17 cellular contexts compared by ENCODE assay signal in genomic region chr2:98896944-98897343, GRCh38. TPM values are rescaled to one million over a fixed set of nuclear protein-coding genes. Genes with fewer than 3 reads are reported as not detected.
DNase-seq lines count a peak whose midpoint lies in the region; ATAC-seq and TF ChIP-seq lines count a peak whose summit lies in the region.
"Had no signal": no experiment of that assay in that cellular context is flagged by ENCODE, and none has a peak within 500 bp of the region (broad histone marks: within the 10 kb centered on the region; RNA-seq: fewer than 3 reads in every experiment).

No MANE protein-coding gene starts in this region.

- H3K36me3 ChIP-seq in endodermal cell (ENCODE audit: control insufficient read depth, insufficient read depth, low read length): no peaks in the 10 kb centered on the region
- H3K36me3 ChIP-seq: HAP-1 had no signal

- no peaks in the 10 kb centered on the region for H3K9me3 ChIP-seq in endodermal cell (ENCODE audit: control insufficient read depth, low read length)
- H3K9me3 ChIP-seq: A549, Caco-2, HAP-1 had no signal

- peak overlapping the region; percentile 62 for H3K27ac ChIP-seq in angular gyrus (ENCODE audit: low read depth, low read length)
- no peak overlapping the region for H3K27ac ChIP-seq in endodermal cell (ENCODE audit: low read depth, low read length)
- H3K27ac ChIP-seq: A549 had no signal

- H3K4me1 Mint-ChIP-seq in endodermal cell (no peaks in the 10 kb centered on the region), nephron (peaks cover 41% of the 10 kb centered on the region)
- H3K4me1 Mint-ChIP-seq: CD8-positive, alpha-beta memory T cell had no signal

- H3K9me3 Mint-ChIP-seq in endodermal cell (no peaks in the 10 kb centered on the region), nephron (peaks cover 3% of the 10 kb centered on the region)
- H3K9me3 Mint-ChIP-seq: CD14-positive monocyte; CD8-positive, alpha-beta memory T cell had no signal

- ATAC-seq in esophagus mucosa (no peak), HG03108 (IDR thresholded peaks at IDR 0.05; ENCODE audit: unreplicated experiment) (no peak)
- ATAC-seq: A549 had no signal

- DNase-seq in endodermal cell: peak; percentile 17
- peak; percentile 62 for DNase-seq in superior temporal gyrus (ENCODE audit: extremely low spot score)
- DNase-seq in OCI-M2 (lab: John Stamatoyannopoulos, UW; ENCODE audit: unreplicated experiment): no peak
- DNase-seq: Caco-2; CD8-positive, alpha-beta memory T cell; DND-41; GDM1 had no signal

- TF ChIP-seq CTCF in endodermal cell (conservative IDR thresholded peaks at IDR 0.05) (no peak), nephron (IDR thresholded peaks at IDR 0.05; ENCODE audit: unreplicated experiment in 3 of 3) (no peak)

- WGBS in endodermal cell (ENCODE audit: insufficient coverage in 1 of 2, insufficient read length in 1 of 2), 2 experiments: 93 to 95% methylated on average over 5 to 9 of the region's 9 CpGs

- H3K27me3 ChIP-seq in endodermal cell (ENCODE audit: control insufficient read depth, insufficient read depth, low read length, poor library complexity, severe bottlenecking): no peaks in the 10 kb centered on the region

- no peaks in the 10 kb centered on the region for H3K4me1 ChIP-seq in endodermal cell (ENCODE audit: control insufficient read depth, insufficient read depth, low read length)
- H3K4me1 ChIP-seq: A549, Caco-2, HAP-1 had no signal

- H3K27ac Mint-ChIP-seq in endodermal cell (no peak overlapping the region), nephron (peak overlapping the region in 2 of 3 experiments; percentile 72 to 78)

- H3K27me3 Mint-ChIP-seq in endodermal cell (ENCODE audit: insufficient read depth): no peaks in the 10 kb centered on the region
- peaks cover 3% of the 10 kb centered on the region for H3K27me3 Mint-ChIP-seq in nephron (ENCODE audit: low read depth)

- no peak overlapping the region for H3K4me3 Mint-ChIP-seq in endodermal cell
- H3K4me3 Mint-ChIP-seq in nephron: no peak overlapping the region
- H3K4me3 Mint-ChIP-seq: CD14-positive monocyte; CD8-positive, alpha-beta memory T cell had no signal

- H3K4me3 ChIP-seq in endodermal cell (ENCODE audit: low read length): no peak overlapping the region
- H3K4me3 ChIP-seq: A549, HAP-1 had no signal

- H3K36me3 Mint-ChIP-seq in endodermal cell (ENCODE audit: low read depth) (no peaks in the 10 kb centered on the region), nephron (ENCODE audit: low read depth) (no peaks in the 10 kb centered on the region)
- H3K36me3 Mint-ChIP-seq: CD14-positive monocyte had no signal

- no peak overlapping the region for H3K9ac ChIP-seq in endodermal cell (ENCODE audit: extremely low read depth, low read length, poor library complexity, severe bottlenecking)

RNA-seq across cellular contexts. Expression of gene CRACDL, which starts 39.1 kb away (rescaled TPM):
- total RNA-seq in endodermal cell: under 1 TPM; 0.26 to 0.31 TPM
- 0.21 TPM for polyA plus RNA-seq in endodermal cell (2013, experiment 1 of 2)
- 0.25 TPM for polyA plus RNA-seq in endodermal cell (2013, experiment 2 of 2)
- total RNA-seq in esophagus mucosa: 6.6 TPM
- total RNA-seq: HT1080 had no signal
- polyA plus RNA-seq: AG04450, BJ had no signal
